Comparison of ENCODE assay signal across 1 cellular context in genomic region chr1:158008630-158009029, GRCh38.
TF ChIP-seq lines count a peak whose summit lies in the region.

No MANE protein-coding gene starts in this region.

TF ChIP-seq in SK-N-SH, 30 proteins besides CTCF, POLR2A, EP300 and RAD21 (continued from another document):
- TF ChIP-seq REST (IDR thresholded peaks at IDR 0.05; ENCODE audit: low read depth, low read length) (no peak), POLR2AphosphoS5 (IDR thresholded peaks at IDR 0.05; ENCODE audit: low read depth, low read length) (no peak), CHD2 (IDR thresholded peaks at IDR 0.05; ENCODE audit: low read length, partially characterized antibody) (no peak), FOSL2 (IDR thresholded peaks at IDR 0.05; ENCODE audit: borderline replicate concordance, low read depth) (peak; percentile 9; the same call in 1 of the 2 replicates), USF2 (IDR thresholded peaks at IDR 0.05; ENCODE audit: borderline replicate concordance, low read depth, low read length) (no peak), TEAD4 (IDR thresholded peaks at IDR 0.05; ENCODE audit: borderline replicate concordance, insufficient read depth) (no peak), RCOR1 (IDR thresholded peaks at IDR 0.05; ENCODE audit: low read length) (no peak), GABPA (IDR thresholded peaks at IDR 0.05; ENCODE audit: low read depth) (no peak), IRF3 (IDR thresholded peaks at IDR 0.05; ENCODE audit: low read depth, low read length) (no peak), ZBTB33 (IDR thresholded peaks at IDR 0.05; ENCODE audit: borderline replicate concordance, low read depth) (no peak), MEF2A (IDR thresholded peaks at IDR 0.05; ENCODE audit: borderline replicate concordance, low read depth) (no peak), PBX3 (IDR thresholded peaks at IDR 0.05) (peak; percentile 67)
